In genomic region chr9:75087824-75088645, GRCh38 we compare ENCODE assay signal across 8 cellular contexts. TPM values are rescaled to one million over a fixed set of nuclear protein-coding genes. Genes with fewer than 3 reads are reported as not detected.
DNase-seq lines count a peak whose midpoint lies in the region; ATAC-seq and TF ChIP-seq lines count a peak whose summit lies in the region.

Gene NMRK1, minus strand, starts transcription at chr9:75088155. Its CDS starts 5,040 bp downstream, at chr9:75083115.
Gene OSTF1, plus strand, starts transcription at chr9:75088514. Its CDS starts 179 bp downstream, at chr9:75088693.

- WGBS in adipose tissue, 3 donors, result 0% methylated on average over 65 to 93 of the region's 93 CpGs
- WGBS in transverse colon (ENCODE audit: low coverage in 1 of 2), 2 donors, result 0% methylated on average over 73 of the region's 93 CpGs; no CpG with 5 or more reads in 1 of the 2 donors

- no peaks in the 10 kb centered on the region for H3K9me3 Mint-ChIP-seq in T-cell

- H3K27me3 ChIP-seq in transverse colon, result no peaks in the 10 kb centered on the region

- no peaks in the 10 kb centered on the region for H3K9me3 ChIP-seq in transverse colon

- no peaks in the 10 kb centered on the region for H3K27me3 Mint-ChIP-seq in T-cell

- peak within 1 kb of the TSS; percentile 95 for H3K27ac Mint-ChIP-seq in T-cell

- peaks cover 2% of the 10 kb centered on the region for H3K36me3 Mint-ChIP-seq in T-cell

- CTCF ChIA-PET in T-cell (lab: Charles Lee), result interaction anchor here (0.7 to 1.9 kb wide), 10 partner anchors 13 to 222 kb away, joined by 3 to 10 read pairs (median 4); partner anchors contain the start of genes C9orf40 (in 1 of the 2) and CARNMT1 (in 1 of the 2)

- peak; percentile 98 for TF ChIP-seq POLR2A in transverse colon (IDR thresholded peaks at IDR 0.05)

- peak within 1 kb of the TSS; percentile 96 to 99 (median 99) for H3K4me3 Mint-ChIP-seq in T-cell

- TF ChIP-seq CTCF in GM13977 (IDR thresholded peaks at IDR 0.05; ENCODE audit: extremely low read depth, insufficient read depth, missing control alignments), result no peak
- no peak for TF ChIP-seq CTCF in transverse colon (IDR thresholded peaks at IDR 0.05)

- POLR2A ChIA-PET in T-cell (lab: Charles Lee), result interaction anchor here (0.5 to 4.9 kb wide), 8 partner anchors 55 to 1307 kb away, joined by 3 to 34 read pairs (median 4); partner anchors contain the start of genes CARNMT1 (in 1 of the 2) and RFK (in 1 of the 2)

- peaks cover 72 to 81% (median 77%) of the 10 kb centered on the region in 3 donors for H3K4me1 Mint-ChIP-seq in T-cell

- H3K4me1 ChIP-seq in transverse colon, result peaks cover 6 to 55% (median 35%) of the 10 kb centered on the region in 4 donors

- no peak for TF ChIP-seq EP300 in transverse colon (IDR thresholded peaks at IDR 0.05; ENCODE audit: low read depth)

- intact Hi-C loops in cardiac septum (cut with DNase I) (loop anchor here (1.0 kb wide), 1 partner anchor 60 kb away; the partner anchor contains the start of gene CARNMT1), transverse colon (cut with DNase I; ENCODE audit: low total_unique reads) (loop anchor here (5.0 kb wide), 1 partner anchor 136 kb away; the partner anchor contains the start of gene C9orf40)

- H3K4me3 ChIP-seq in transverse colon, result peak within 1 kb of the TSS; percentile 82 to 88 (median 84)

- ATAC-seq in HG02870 (IDR thresholded peaks at IDR 0.05; ENCODE audit: unreplicated experiment) (peak; percentile 76), T-cell (replicated peaks in 1 of 4) (peak; percentile 87 to 90 (median 90))

- DNase-seq in GM13977 (ENCODE audit: low spot score) (peak; percentile 95), NCI-H146 (lab: John Stamatoyannopoulos, UW) (peak; percentile 86), T-cell (peak; percentile 85 to 96 (median 91)), cardiac septum (ENCODE audit: low spot score) (peak; percentile 98), pons (ENCODE audit: low spot score) (peak; percentile 93), transverse colon (peak; percentile 97)

- no peaks in the 10 kb centered on the region for H3K36me3 ChIP-seq in transverse colon

- in situ Hi-C loops in GM13977 (cut with MboI; ENCODE audit: low pct_unique_long_range_greater_than_20kb, low sequenced_read_pairs, unreplicated experiment) (no loop called here), transverse colon (cut with MboI; ENCODE audit: low pct_ligation_motif_present in 1 of 4, low pct_unique_long_range_greater_than_20kb in 1 of 4, low sequenced_read_pairs in 3 of 4) (no loop called here)

- H3K27ac ChIP-seq in adipose tissue (ENCODE audit: low read depth, low read length) (peak within 1 kb of the TSS; percentile 98), transverse colon (peak within 1 kb of the TSS; percentile 98 to 100 (median 100))

RNA-seq across cellular contexts. Expression of gene NMRK1, which starts in this region (rescaled TPM):
- total RNA-seq in T-cell (10 to 100 TPM; 61.9 to 91.0 (median 72.6) TPM), cardiac septum (10.7 TPM), transverse colon (10 to 100 TPM in 2 of 4 donors, 1 to 10 TPM in 2; 3.4 to 36.7 (median 21.6) TPM)
- polyA plus RNA-seq in adipose tissue, result 10 to 100 TPM; 31.5 to 57.7 (median 43.4) TPM

RNA-seq across cellular contexts. Expression of gene OSTF1, which starts in this region (rescaled TPM):
- total RNA-seq in T-cell (10 to 100 TPM; 46.6 to 73.9 (median 58.3) TPM), cardiac septum (25.5 TPM), transverse colon (10 to 100 TPM in 2 of 4 donors, 1 to 10 TPM in 1, under 1 TPM in 1; 0.60 to 37.8 (median 19.0) TPM)
- polyA plus RNA-seq in adipose tissue, result 10 to 100 TPM; 14.3 to 76.3 (median 44.0) TPM

Comparison
In these comparisons a context has a peak if more than half of its experiments do, and no peak if none do; other contexts are left out.
1. Peak in every context shown above with its lines: DNase-seq, ATAC-seq, H3K4me3 ChIP-seq and H3K27ac ChIP-seq.